In the genomic region with DNA sequence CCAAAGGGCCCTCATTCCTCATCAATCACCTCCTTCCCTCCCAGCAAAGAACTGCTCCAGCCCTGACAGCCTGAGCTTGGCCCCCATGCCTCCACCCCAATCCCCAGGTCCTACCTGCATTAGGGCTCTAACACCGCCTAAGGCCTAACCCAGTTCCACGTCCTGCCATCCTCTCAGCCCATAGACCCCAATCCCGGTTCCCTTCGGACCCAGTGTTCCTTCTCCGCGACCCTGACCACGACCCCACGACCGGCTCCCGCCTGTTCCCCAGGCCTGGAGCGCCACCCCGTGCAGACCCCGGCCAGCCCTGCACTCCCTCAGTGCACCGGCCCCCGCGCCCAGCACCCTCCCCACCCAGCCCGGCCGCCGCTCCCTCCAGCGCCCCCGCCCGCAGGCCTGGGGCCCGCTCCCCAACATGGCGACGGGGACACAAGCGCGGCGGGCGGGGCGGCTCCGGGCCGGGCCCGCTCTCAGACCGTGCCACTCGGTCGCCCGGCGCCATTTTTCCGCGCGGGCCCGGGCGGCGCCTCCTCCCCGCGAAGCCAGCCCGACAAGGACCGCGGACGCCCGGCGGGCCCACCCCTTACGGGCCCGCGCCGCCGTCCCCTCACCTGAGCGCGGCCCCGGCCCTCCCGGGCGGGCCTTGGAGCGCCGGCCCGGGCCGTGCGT, we compare ENCODE assay signal across 8 cellular contexts. TPM values are rescaled to one million over a fixed set of nuclear protein-coding genes. Genes with fewer than 3 reads are reported as not detected.
DNase-seq lines count a peak whose midpoint lies in the region; ATAC-seq and TF ChIP-seq lines count a peak whose summit lies in the region.

No MANE protein-coding gene starts in this region.

- H3K4me2 ChIP-seq in skeletal muscle satellite cell (ENCODE audit: low read length) = peak overlapping the region; percentile 91

- peak in 1 of 3 donors; percentile 29 for TF ChIP-seq POLR2A in body of pancreas (IDR thresholded peaks at IDR 0.05)

- H3K9ac ChIP-seq in iPS-18a (ENCODE audit: low read length) = peak overlapping the region; percentile 65
- peak overlapping the region; percentile 96 for H3K9ac ChIP-seq in skeletal muscle satellite cell (ENCODE audit: low read depth, low read length)

- peak overlapping the region; percentile 96 for H3K4me3 ChIP-seq in GM06990 (replicated peaks; ENCODE audit: low read depth, low read length)
- peak overlapping the region; percentile 81 for H3K4me3 ChIP-seq in MG63
- H3K4me3 ChIP-seq in body of pancreas = peak overlapping the region; percentile 92 to 94
- peak overlapping the region; percentile 86 for H3K4me3 ChIP-seq in iPS-18a (ENCODE audit: low read length)
- peak overlapping the region; percentile 99 for H3K4me3 ChIP-seq in skeletal muscle satellite cell (ENCODE audit: low read length)

- intact Hi-C loops in body of pancreas (cut with DNase I) = no loop called here

- no peaks in the 10 kb centered on the region for H3K27me3 ChIP-seq in GM06990 (replicated peaks; ENCODE audit: control insufficient read depth, insufficient read depth, low read length)
- H3K27me3 ChIP-seq in MG63 = no peaks in the 10 kb centered on the region; the same call in 1 of the 2 replicates
- H3K27me3 ChIP-seq in body of pancreas = no peaks in the 10 kb centered on the region
- H3K27me3 ChIP-seq in iPS-18a (ENCODE audit: control insufficient read depth, insufficient read depth, low read length) = no peaks in the 10 kb centered on the region
- peaks cover 9% of the 10 kb centered on the region for H3K27me3 ChIP-seq in skeletal muscle satellite cell (ENCODE audit: control insufficient read depth, insufficient read depth, low read length)

- H3K27ac ChIP-seq in body of pancreas (peak overlapping the region; percentile 84 to 96 (median 91)), iPS-18a (ENCODE audit: low read length) (peak overlapping the region; percentile 15)

- ATAC-seq in body of pancreas = peak; percentile 75

- H3K4me1 ChIP-seq in body of pancreas (peaks cover 37% of the 10 kb centered on the region), iPS-18a (ENCODE audit: control insufficient read depth, low read depth, low read length) (peaks cover 5% of the 10 kb centered on the region), skeletal muscle satellite cell (ENCODE audit: control insufficient read depth, insufficient read depth, low read length) (peaks cover 11% of the 10 kb centered on the region)

- TF ChIP-seq CTCF in GM06990 (IDR thresholded peaks at IDR 0.05; ENCODE audit: insufficient read depth, low read length, poor library complexity, severe bottlenecking) = no peak
- no peak for TF ChIP-seq CTCF in body of pancreas (IDR thresholded peaks at IDR 0.05)

- 0% methylated on average over 11 to 43 of the region's 67 CpGs for WGBS in body of pancreas, 2 donors

- H3K36me3 ChIP-seq in GM06990 (ENCODE audit: control insufficient read depth, insufficient read depth, low read length) (no peaks in the 10 kb centered on the region), MG63 (peaks cover 4% of the 10 kb centered on the region), body of pancreas (replicated peaks in 1 of 2; ENCODE audit: insufficient read depth in 1 of 2, low read depth in 2 of 2) (no peaks in the 10 kb centered on the region), iPS-18a (ENCODE audit: control insufficient read depth, low read depth, low read length) (no peaks in the 10 kb centered on the region), skeletal muscle satellite cell (ENCODE audit: insufficient read depth, low read length) (no peaks in the 10 kb centered on the region)

- no peaks in the 10 kb centered on the region for H3K9me3 ChIP-seq in MG63
- H3K9me3 ChIP-seq in body of pancreas = no peaks in the 10 kb centered on the region
- H3K9me3 ChIP-seq in iPS-18a (ENCODE audit: control insufficient read depth, low read depth, low read length) = no peaks in the 10 kb centered on the region
- no peaks in the 10 kb centered on the region for H3K9me3 ChIP-seq in skeletal muscle satellite cell (replicated peaks; ENCODE audit: low read length)

- DNase-seq in GM06990 (ENCODE audit: extremely low read depth, insufficient read length) (peak; percentile 80), H4 (ENCODE audit: low spot score) (peak; percentile 19), MG63 (peak; percentile 67), UCSD-AML1 (lab: John Stamatoyannopoulos, UW; ENCODE audit: unreplicated experiment) (peak; percentile 72), body of pancreas (peak; percentile 54 to 69 (median 61)), NCI-H1048 (lab: John Stamatoyannopoulos, UW) (no peak)

RNA-seq across cellular contexts. Expression of a gene that starts 0.5 kb away (rescaled TPM):
- 3.4 and 7.9 TPM in 2 replicates for total RNA-seq in H4 (2014; rRNA removed; shearing (Covaris generic))
- 2.1 and 2.4 TPM in 2 replicates for total RNA-seq in MG63 (2014; rRNA removed; shearing (Covaris generic); ENCODE audit: low replicate concordance)
- 10 to 100 TPM; 13.5 to 54.1 TPM for total RNA-seq in body of pancreas
- total RNA-seq in skeletal muscle satellite cell (2012; rRNA removed) = 7.1 and 7.9 TPM in 2 replicates

RNA-seq across cellular contexts. Expression of a gene that starts 47.7 kb away (rescaled TPM):
- total RNA-seq in H4 (2014; rRNA removed; shearing (Covaris generic)) = 0.76 and 0.99 TPM in 2 replicates
- total RNA-seq in MG63 (2014; rRNA removed; shearing (Covaris generic); ENCODE audit: low replicate concordance) = 0.12 and 3.4 TPM in 2 replicates
- 10 to 100 TPM; 19.2 to 22.7 TPM for total RNA-seq in body of pancreas
- total RNA-seq in skeletal muscle satellite cell (2012; rRNA removed) = 5.7 and 7.6 TPM in 2 replicates

RNA-seq across cellular contexts. Expression of a gene that starts 51.4 kb away (rescaled TPM):
- 14.1 and 18.5 TPM in 2 replicates for total RNA-seq in H4 (2014; rRNA removed; shearing (Covaris generic))
- total RNA-seq in MG63 (2014; rRNA removed; shearing (Covaris generic); ENCODE audit: low replicate concordance) = 24.8 and 31.8 TPM in 2 replicates
- 10 to 100 TPM; 33.9 to 78.1 TPM for total RNA-seq in body of pancreas
- 21.0 and 39.5 TPM in 2 replicates for total RNA-seq in skeletal muscle satellite cell (2012; rRNA removed)
